ENCODE assay signal across 8 cellular contexts in genomic region chr1:30801826-30802198, GRCh38. TPM values are rescaled to one million over a fixed set of nuclear protein-coding genes. Genes with fewer than 3 reads are reported as not detected.
DNase-seq lines count a peak whose midpoint lies in the region; ATAC-seq, FAIRE-seq and TF ChIP-seq lines count a peak whose summit lies in the region.

No MANE protein-coding gene starts in this region.

- peak; percentile 83 for ATAC-seq in activated CD8-positive, alpha-beta T cell treated with anti-CD3 and anti-CD28 coated beads for 36 hours
- no peak for ATAC-seq in HG03520 (IDR thresholded peaks at IDR 0.05; ENCODE audit: unreplicated experiment)

- H3K27me3 Mint-ChIP-seq in activated CD8-positive, alpha-beta T cell treated with anti-CD3 and anti-CD28 coated beads for 36 hours = peaks cover 25% of the 10 kb centered on the region

- H3K4me1 Mint-ChIP-seq in activated CD8-positive, alpha-beta T cell treated with anti-CD3 and anti-CD28 coated beads for 36 hours (ENCODE audit: low read depth) = peaks cover 2% of the 10 kb centered on the region

- intact Hi-C loops in activated CD8-positive, alpha-beta T cell treated with anti-CD3 and anti-CD28 coated beads for 36 hours (cut with micrococcal nuclease) = loop anchor here (1.0 kb wide), 1 partner anchor 109 kb away; no protein-coding TSS in a partner anchor

- H3K36me3 Mint-ChIP-seq in activated CD8-positive, alpha-beta T cell treated with anti-CD3 and anti-CD28 coated beads for 36 hours (ENCODE audit: low read depth) = no peaks in the 10 kb centered on the region

- CTCF ChIA-PET in activated CD8-positive, alpha-beta T cell treated with anti-CD3 and anti-CD28 coated beads for 36 hours (lab: Charles Lee) = interaction anchor here (0.6 to 10.6 kb wide), 51 partner anchors 9 to 620 kb away, joined by 3 to 216 read pairs (median 4); partner anchors contain the start of genes LAPTM5 and SDC3

- no peaks in the 10 kb centered on the region for H3K9me3 Mint-ChIP-seq in activated CD8-positive, alpha-beta T cell treated with anti-CD3 and anti-CD28 coated beads for 36 hours

- no peak overlapping the region for H3K27ac Mint-ChIP-seq in activated CD8-positive, alpha-beta T cell treated with anti-CD3 and anti-CD28 coated beads for 36 hours

- POLR2A ChIA-PET in activated CD8-positive, alpha-beta T cell treated with anti-CD3 and anti-CD28 coated beads for 36 hours (lab: Charles Lee) = interaction anchor here (0.9 to 1.6 kb wide), 4 partner anchors 9 to 127 kb away, joined by 3 to 5 read pairs (median 3); no protein-coding TSS in a partner anchor

- H3K4me3 Mint-ChIP-seq in activated CD8-positive, alpha-beta T cell treated with anti-CD3 and anti-CD28 coated beads for 36 hours = no peak overlapping the region

- FAIRE-seq in H54 (lab: Jason Lieb, UNC) = no peak

- no peak for TF ChIP-seq POLR2A in H54 (IDR thresholded peaks at IDR 0.05; ENCODE audit: low read depth, low read length)

- TF ChIP-seq CTCF in activated CD8-positive, alpha-beta T cell treated with anti-CD3 and anti-CD28 coated beads for 36 hours (IDR thresholded peaks at IDR 0.05) = peak; percentile 97

- DNase-seq in AG08395 (ENCODE audit: low spot score) = peak; percentile 73
- DNase-seq in H54 (ENCODE audit: insufficient read length, low spot score) = peak; percentile 60
- peak; percentile 85 for DNase-seq in NCI-H774 (lab: John Stamatoyannopoulos, UW)
- DNase-seq in activated CD8-positive, alpha-beta T cell treated with anti-CD3 and anti-CD28 coated beads for 36 hours = peak; percentile 89
- peak; percentile 77 for DNase-seq in effector CD4-positive, alpha-beta T cell
- DNase-seq in medulla oblongata (ENCODE audit: extremely low spot score) = peak; percentile 85
- peak; percentile 59 for DNase-seq in stimulated activated CD8-positive, alpha-beta memory T cell treated with anti-CD3 and anti-CD28 coated beads, Interleukin-12 subunit alpha, Interleukin-12 subunit beta, amount 100 ng/mL, for 4 hours (ENCODE audit: low read depth)

RNA-seq across cellular contexts. Expression of gene LAPTM5, which starts 44.2 kb away (rescaled TPM):
- 100 to 1,000 TPM; 229 to 237 TPM for total RNA-seq in activated CD8-positive, alpha-beta T cell treated with anti-CD3 and anti-CD28 coated beads for 36 hours
